29 cellular contexts compared by ENCODE assay signal in the genomic region with DNA sequence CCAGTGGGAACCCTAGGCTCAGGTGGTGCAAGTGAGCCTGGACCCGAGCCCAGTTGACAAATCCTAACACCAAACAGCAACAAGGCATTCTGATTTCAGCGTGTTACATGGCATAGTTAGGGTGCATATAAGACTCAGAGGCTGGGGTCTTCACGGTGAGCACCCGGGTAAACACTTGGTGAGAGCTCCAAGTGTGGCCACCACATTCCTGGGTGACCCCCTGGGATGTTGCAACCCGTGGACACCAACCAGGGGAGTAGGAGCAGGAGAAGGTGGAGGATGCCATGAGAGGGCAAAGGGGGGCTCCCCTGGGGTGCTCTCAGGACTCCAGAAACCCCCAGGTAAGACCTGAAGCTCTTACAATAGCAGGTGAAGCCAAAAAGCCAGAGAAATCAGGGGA.
A peak's percentile ranks its signal among the peaks of the same experiment; 100 is the strongest.
DNase-seq lines count a peak whose midpoint lies in the region; ATAC-seq and TF ChIP-seq lines count a peak whose summit lies in the region.
"Had no signal": no experiment of that assay in that cellular context is flagged by ENCODE, and none has a peak within 500 bp of the region (broad histone marks: within the 10 kb centered on the region; RNA-seq: fewer than 3 reads in every experiment).

No MANE protein-coding gene starts in this region.

- H3K27ac ChIP-seq in right atrium auricular region: no peak overlapping the region
- no peak overlapping the region for H3K27ac ChIP-seq in coronary artery
- H3K27ac ChIP-seq: A549 had no signal

- H3K4me1 ChIP-seq in right atrium auricular region: no peaks in the 10 kb centered on the region
- H3K4me1 ChIP-seq: A549, Caco-2 had no signal

- no peak for ATAC-seq in left ventricle myocardium superior
- ATAC-seq in Right ventricle myocardium inferior: no peak
- ATAC-seq: A549; CD8-positive, alpha-beta T cell; GM12878; GM23338; Panc1 had no signal

- no peak overlapping the region for H3K4me3 ChIP-seq in right atrium auricular region
- H3K4me3 ChIP-seq in coronary artery: no peak overlapping the region
- H3K4me3 ChIP-seq: A549, GM12878, GM23338 had no signal

- no peaks in the 10 kb centered on the region for H3K27me3 ChIP-seq in right atrium auricular region

- no peaks in the 10 kb centered on the region for H3K9me3 ChIP-seq in right atrium auricular region
- H3K9me3 ChIP-seq: A549, Caco-2, SK-N-SH had no signal

- peak; percentile 32 for DNase-seq in right atrium auricular region (ENCODE audit: low spot score)
- DNase-seq in left ventricle myocardium superior: no peak
- peak; percentile 40 for DNase-seq in coronary artery (ENCODE audit: low spot score)
- peak; percentile 41 for DNase-seq in posterior vena cava (ENCODE audit: low spot score)
- peak; percentile 24 for DNase-seq in ureter (ENCODE audit: low spot score)
- no peak for DNase-seq in activated CD4-positive, CD25-positive, alpha-beta regulatory T cell (lab: John Stamatoyannopoulos, UW)
- no peak for DNase-seq in SKM-1 treated with dmso at 0.1 percent for 144 hours (lab: John Stamatoyannopoulos, UW; ENCODE audit: unreplicated experiment)
- no peak for DNase-seq in Right ventricle myocardium inferior (ENCODE audit: missing footprints)
- DNase-seq: C1 segment of cervical spinal cord, DMS79, EL, GDM1, HCEC 1CT, KBM-7, MV-4-11, NCI-H1105, NCI-H146, NCI-H1930, NCI-H2107, NCI-H446 treated with DMSO at 0.1 percent for 48 hours, NCI-H526 treated with DMSO at 0.1 percent for 48 hours, SIG-M5, SK-N-SH had no signal

- no peaks in the 10 kb centered on the region for H3K36me3 ChIP-seq in right atrium auricular region

- intact Hi-C loops in left ventricle myocardium superior (cut with micrococcal nuclease): no loop called here
- intact Hi-C loops in posterior vena cava (cut with DNase I): no loop called here
- intact Hi-C loops in Right ventricle myocardium inferior (cut with DNase I): no loop called here

- no peak for TF ChIP-seq CTCF in right atrium auricular region (IDR thresholded peaks at IDR 0.05)
- TF ChIP-seq CTCF in coronary artery (IDR thresholded peaks at IDR 0.05): no peak

Comparison
In these comparisons a context has a peak if more than half of its experiments do, and no peak if none do; other contexts are left out.
1. DNase-seq: peak in right atrium auricular region (single experiment), coronary artery (single experiment), posterior vena cava (single experiment) and ureter (single experiment); none in left ventricle myocardium superior (single experiment), activated CD4-positive, CD25-positive, alpha-beta regulatory T cell (0 of 4), SKM-1 treated with dmso at 0.1 percent for 144 hours (single experiment) and Right ventricle myocardium inferior (single experiment).